ENCODE assay signal across 23 cellular contexts in genomic region chr13:71858647-71859046, GRCh38. TPM values are rescaled to one million over a fixed set of nuclear protein-coding genes. Genes with fewer than 3 reads are reported as not detected.
"Had no signal": no experiment of that assay in that cellular context is flagged by ENCODE, and none has a peak within 500 bp of the region (broad histone marks: within the 10 kb centered on the region; RNA-seq: fewer than 3 reads in every experiment).

No MANE protein-coding gene starts in this region.

- H3K36me3 Mint-ChIP-seq: activated CD4-positive, alpha-beta memory T cell treated with anti-CD3 and anti-CD28 coated beads for 36 hours; activated naive CD8-positive, alpha-beta T cell treated with anti-CD3 and anti-CD28 coated beads for 36 hours; memory B cell; naive B cell; stimulated activated memory B cell treated with anti-CD40 and anti-IgM and Interleukin-4, amounts not matched to agents 10 μg/mL and 1 μg/mL and 100 μg/mL, for 72 hours had no signal

- H3K4me3 ChIP-seq: coronary artery, gastroesophageal sphincter, heart left ventricle, smooth muscle cell, stomach, suprapubic skin, tibial nerve had no signal

- H3K36me3 ChIP-seq: gastroesophageal sphincter, heart left ventricle, stomach, suprapubic skin, tibial nerve had no signal

- H3K27ac ChIP-seq: coronary artery, epithelial cell of prostate, gastroesophageal sphincter, heart left ventricle, stomach, suprapubic skin, tibial nerve had no signal

- H3K9me3 Mint-ChIP-seq: activated CD4-positive, alpha-beta memory T cell treated with anti-CD3 and anti-CD28 coated beads for 36 hours; activated naive CD8-positive, alpha-beta T cell treated with anti-CD3 and anti-CD28 coated beads for 36 hours; memory B cell; naive B cell; stimulated activated memory B cell treated with anti-CD40 and anti-IgM and Interleukin-4, amounts not matched to agents 10 μg/mL and 1 μg/mL and 100 μg/mL, for 72 hours had no signal

- H3K27me3 ChIP-seq: heart left ventricle had no signal

- H3K9me3 ChIP-seq: gastroesophageal sphincter, heart left ventricle, stomach, suprapubic skin, tibial nerve had no signal

- DNase-seq: activated CD4-positive, alpha-beta memory T cell treated with anti-CD3 and anti-CD28 coated beads for 36 hours; activated CD4-positive, alpha-beta T cell treated with anti-CD3 and anti-CD28 coated beads for 48 hours; activated CD4-positive, CD25-positive, alpha-beta regulatory T cell; activated naive CD4-positive, alpha-beta T cell treated with Interleukin-2 at 50 U/mL for 16 hours; activated naive CD8-positive, alpha-beta T cell treated with anti-CD3 and anti-CD28 coated beads for 36 hours; activated T-cell treated with anti-CD3 and anti-CD28 coated beads, Interleukin-2, amount 50 U/mL, for 48 hours; amniotic stem cell; cerebellar nuclear complex; heart left ventricle; left cardiac atrium; naive B cell; stimulated activated CD4-positive, alpha-beta T cell treated with anti-CD3 and anti-CD28 coated beads, Interleukin-15, amount 100 ng/mL, for 24 hours; stomach had no signal

- H3K4me1 ChIP-seq: gastroesophageal sphincter, stomach, suprapubic skin, tibial nerve had no signal

- H3K4me2 ChIP-seq: smooth muscle cell had no signal

- H3K4me1 Mint-ChIP-seq: activated naive CD8-positive, alpha-beta T cell treated with anti-CD3 and anti-CD28 coated beads for 36 hours; memory B cell; stimulated activated memory B cell treated with anti-CD40 and anti-IgM and Interleukin-4, amounts not matched to agents 10 μg/mL and 1 μg/mL and 100 μg/mL, for 72 hours had no signal

- ATAC-seq: gastroesophageal sphincter; heart left ventricle; left cardiac atrium; sciatic nerve; stimulated activated memory B cell treated with anti-CD40 and anti-IgM and Interleukin-4, amounts not matched to agents 10 μg/mL and 1 μg/mL and 100 μg/mL, for 72 hours had no signal

- H3K27ac Mint-ChIP-seq: activated CD4-positive, alpha-beta memory T cell treated with anti-CD3 and anti-CD28 coated beads for 36 hours; activated naive CD8-positive, alpha-beta T cell treated with anti-CD3 and anti-CD28 coated beads for 36 hours; memory B cell; naive B cell; stimulated activated memory B cell treated with anti-CD40 and anti-IgM and Interleukin-4, amounts not matched to agents 10 μg/mL and 1 μg/mL and 100 μg/mL, for 72 hours had no signal

- H3K4me3 Mint-ChIP-seq: activated CD4-positive, alpha-beta memory T cell treated with anti-CD3 and anti-CD28 coated beads for 36 hours; activated naive CD8-positive, alpha-beta T cell treated with anti-CD3 and anti-CD28 coated beads for 36 hours; memory B cell; naive B cell; stimulated activated memory B cell treated with anti-CD40 and anti-IgM and Interleukin-4, amounts not matched to agents 10 μg/mL and 1 μg/mL and 100 μg/mL, for 72 hours had no signal

RNA-seq across cellular contexts. Expression of gene DACH1, which starts 8.4 kb away (rescaled TPM):
- total RNA-seq: activated CD4-positive, alpha-beta memory T cell treated with anti-CD3 and anti-CD28 coated beads for 36 hours; activated naive CD8-positive, alpha-beta T cell treated with anti-CD3 and anti-CD28 coated beads for 36 hours; osteoblast had no signal
